ENCODE assay signal across 19 cellular contexts in the genomic region with DNA sequence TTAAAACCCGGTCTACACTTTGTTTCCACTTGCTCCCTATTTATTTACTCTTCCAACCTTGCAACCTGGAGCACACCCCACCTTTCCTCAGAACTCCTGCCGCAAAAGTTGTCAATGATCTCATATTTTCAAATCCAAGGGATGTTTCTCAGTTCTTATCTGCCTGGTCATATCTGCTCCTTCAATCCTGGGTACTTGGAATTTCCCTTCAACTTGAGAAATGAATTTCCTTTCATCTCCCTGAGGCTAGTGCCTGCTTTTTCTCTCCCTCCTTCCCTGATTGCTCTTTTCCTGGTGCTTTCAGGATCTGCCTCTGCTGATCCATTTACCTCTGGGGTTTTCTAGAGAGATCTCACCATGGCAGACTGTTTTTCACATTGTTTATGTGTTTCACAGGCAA.
"Had no signal": no experiment of that assay in that cellular context is flagged by ENCODE, and none has a peak within 500 bp of the region (broad histone marks: within the 10 kb centered on the region; RNA-seq: fewer than 3 reads in every experiment).

No MANE protein-coding gene starts in this region.

- H3K9ac ChIP-seq: parathyroid adenoma had no signal

- H3K9me3 ChIP-seq: gastrocnemius medialis, lower lobe of right lung, mucosa of descending colon, neutrophil, right lobe of liver, thyroid gland had no signal

- H2AFZ ChIP-seq: parathyroid adenoma had no signal

- H3K36me3 ChIP-seq: gastrocnemius medialis, heart left ventricle, lower lobe of right lung, neutrophil, right lobe of liver, thyroid gland had no signal

- DNase-seq: cortex of kidney; effector memory CD8-positive, alpha-beta T cell; gastrocnemius medialis; heart left ventricle; hippocampal formation; left ventricle myocardium superior; lower lobe of right lung; mucosa of descending colon; naive B cell; right lobe of liver; small intestine; stimulated activated CD4-positive, alpha-beta T cell treated with anti-CD3 and anti-CD28 coated beads, Interleukin-15, amount 100 ng/mL, for 24 hours; stimulated activated CD4-positive, alpha-beta T cell treated with anti-CD3 and anti-CD28 coated beads, Interleukin-4, amount 100 ng/mL, for 1 hour; stimulated activated CD8-positive, alpha-beta memory T cell treated with anti-CD3 and anti-CD28 coated beads, Interleukin-4, amount 100 ng/mL, for 48 hours; stimulated activated naive CD4-positive, alpha-beta T cell; stimulated activated naive CD8-positive, alpha-beta T cell treated with anti-CD3 and anti-CD28 coated beads, Interleukin-15, amount 100 ng/mL, for 72 hours; thyroid gland had no signal

- H3K27me3 ChIP-seq: gastrocnemius medialis, neutrophil, right lobe of liver, thyroid gland had no signal

- H3K79me2 ChIP-seq: parathyroid adenoma had no signal

- H3K4me3 ChIP-seq: gastrocnemius medialis, heart left ventricle, lower lobe of right lung, mucosa of descending colon, right lobe of liver, thyroid gland had no signal

- H3K27ac ChIP-seq: gastrocnemius medialis, heart left ventricle, lower lobe of right lung, neutrophil, parathyroid adenoma, right lobe of liver, thyroid gland had no signal

- H3K4me1 ChIP-seq: lower lobe of right lung, parathyroid adenoma, right lobe of liver had no signal
